8 cellular contexts compared by ENCODE assay signal in genomic region chr6:116280161-116280959, GRCh38.
DNase-seq lines count a peak whose midpoint lies in the region; ATAC-seq and TF ChIP-seq lines count a peak whose summit lies in the region.

No MANE protein-coding gene starts in this region.

- peaks cover 40 to 48% of the 10 kb centered on the region in 2 donors for H3K4me1 Mint-ChIP-seq in effector memory CD8-positive, alpha-beta T cell (ENCODE audit: low read depth in 2 of 2)
- peaks cover 55% of the 10 kb centered on the region for H3K4me1 Mint-ChIP-seq in nephron

- peak overlapping the region; percentile 87 to 98 for H3K4me3 Mint-ChIP-seq in effector memory CD8-positive, alpha-beta T cell
- H3K4me3 Mint-ChIP-seq in nephron, result peak overlapping the region; percentile 96 to 100 (median 100)

- DNase-seq in NOMO-1 treated with DMSO at 0.1 percent for 48 hours (lab: John Stamatoyannopoulos, UW; ENCODE audit: unreplicated experiment) (peak; percentile 18), NOMO-1 treated with dmso at 0.1 percent for 144 hours (lab: John Stamatoyannopoulos, UW; ENCODE audit: unreplicated experiment) (no peak), RWPE1 (ENCODE audit: low spot score) (no peak), AG20443 (ENCODE audit: low spot score) (no peak), inferior parietal cortex (ENCODE audit: extremely low spot score) (no peak)
- no peak for DNase-seq in effector memory CD8-positive, alpha-beta T cell
- DNase-seq in stimulated activated CD8-positive, alpha-beta memory T cell treated with anti-CD3 and anti-CD28 coated beads, Interleukin-4, amount 100 ng/mL, for 48 hours, result no peak

- CTCF ChIA-PET in RWPE1 (lab: Yijun Ruan, JAX), result interaction anchor here (1.2 to 3.8 kb wide), 3 partner anchors 7 to 291 kb away, joined by 7 to 23 read pairs (median 13); partner anchors contain the start of gene RWDD1

- TF ChIP-seq CTCF in RWPE1 (conservative IDR thresholded peaks at IDR 0.05; ENCODE audit: low read depth), result no peak
- TF ChIP-seq CTCF in nephron (IDR thresholded peaks at IDR 0.05; ENCODE audit: unreplicated experiment in 3 of 3), result no peak

- POLR2A ChIA-PET in RWPE1 (lab: Yijun Ruan, JAX; ENCODE audit: low non-redundant PET), result interaction anchor here (0.6 kb wide), 1 partner anchor 26 kb away, joined by 3 read pairs; the partner anchor contains the start of gene TSPYL4

- peak overlapping the region; percentile 97 to 100 for H3K27ac Mint-ChIP-seq in effector memory CD8-positive, alpha-beta T cell
- H3K27ac Mint-ChIP-seq in nephron, result peak overlapping the region; percentile 99 to 100 (median 100)

- H3K9me3 Mint-ChIP-seq in effector memory CD8-positive, alpha-beta T cell, result no peaks in the 10 kb centered on the region
- no peaks in the 10 kb centered on the region for H3K9me3 Mint-ChIP-seq in nephron

- H3K27ac ChIP-seq in RWPE1, result peak overlapping the region; percentile 97

- no peaks in the 10 kb centered on the region for H3K27me3 Mint-ChIP-seq in effector memory CD8-positive, alpha-beta T cell
- H3K27me3 Mint-ChIP-seq in nephron (ENCODE audit: low read depth), result no peaks in the 10 kb centered on the region

- peaks cover 48% of the 10 kb centered on the region for H3K36me3 Mint-ChIP-seq in effector memory CD8-positive, alpha-beta T cell (ENCODE audit: insufficient read depth)
- peaks cover 31% of the 10 kb centered on the region for H3K36me3 Mint-ChIP-seq in nephron (ENCODE audit: low read depth)

- ATAC-seq in effector memory CD8-positive, alpha-beta T cell (replicated peaks), result no peak
